In genomic region chr17:1515640-1516402, GRCh38 we compare ENCODE assay signal across 1 cellular context.
TF ChIP-seq lines count a peak whose summit lies in the region.

No MANE protein-coding gene starts in this region.

TF ChIP-seq in GM12878, 131 proteins besides CTCF, POLR2A, EP300 and RAD21:
- TF ChIP-seq TCF12 (IDR thresholded peaks at IDR 0.05; ENCODE audit: low read depth, low read length) (no peak), HDAC2 (IDR thresholded peaks at IDR 0.05) (peak; percentile 73; the same call in 1 of the 2 replicates), MTA2 (IDR thresholded peaks at IDR 0.05; ENCODE audit: low read depth) (no peak), ZBTB33 (IDR thresholded peaks at IDR 0.05) (no peak), SRF (IDR thresholded peaks at IDR 0.05; ENCODE audit: low read depth in 2 of 2, low read length in 2 of 2) (no peak), NFIC (IDR thresholded peaks at IDR 0.05; ENCODE audit: low read depth, low read length) (no peak), RAD51 (IDR thresholded peaks at IDR 0.05) (no peak), RELB (IDR thresholded peaks at IDR 0.05; ENCODE audit: low read depth) (peak; percentile 45; the same call in 1 of the 2 replicates), SREBF1 (IDR thresholded peaks at IDR 0.05; ENCODE audit: low read length) (no peak), ZNF384 (IDR thresholded peaks at IDR 0.05; ENCODE audit: borderline replicate concordance, low read depth, low read length) (no peak), SMC3 (IDR thresholded peaks at IDR 0.05; ENCODE audit: borderline replicate concordance, low read length) (peak; percentile 90), FOXK2 (IDR thresholded peaks at IDR 0.05) (peak; percentile 45), JUNB (IDR thresholded peaks at IDR 0.05) (no peak), BCLAF1 (IDR thresholded peaks at IDR 0.05) (no peak), ESRRA (IDR thresholded peaks at IDR 0.05; ENCODE audit: low read length) (no peak), YY1 (IDR thresholded peaks at IDR 0.05; ENCODE audit: low read depth, low read length) (0 out of 2 replicates have a peak, but pooled peaks have one; percentile 28), NR2C2 (IDR thresholded peaks at IDR 0.05; ENCODE audit: borderline replicate concordance, control insufficient read depth, insufficient read length, low read depth) (no peak), POU2F2 (IDR thresholded peaks at IDR 0.05; ENCODE audit: borderline replicate concordance, low read depth, low read length) (peak; percentile 33; the same call in 1 of the 3 replicates), LARP7 (IDR thresholded peaks at IDR 0.05) (0 out of 2 replicates have a peak, but pooled peaks have one; percentile 57), RUNX3 (IDR thresholded peaks at IDR 0.05; ENCODE audit: low read length) (peak; percentile 47; the same call in 1 of the 2 replicates), SIN3A (IDR thresholded peaks at IDR 0.05; ENCODE audit: low read depth, low read length) (no peak; the same call in 1 of the 2 replicates), IKZF2 (IDR thresholded peaks at IDR 0.05) (0 out of 4 replicates have a peak, but pooled peaks of 1 of the 2 experiments have one; percentile 7), STAT1 (conservative IDR thresholded peaks at IDR 0.05) (no peak), GABPA (IDR thresholded peaks at IDR 0.05; ENCODE audit: low read depth) (no peak), PRDM15 (CRISPR knock-in tag; IDR thresholded peaks at IDR 0.05) (no peak), NBN (IDR thresholded peaks at IDR 0.05) (0 out of 2 replicates have a peak, but pooled peaks have one; percentile 47), ATF7 (IDR thresholded peaks at IDR 0.05; ENCODE audit: low read depth) (no peak), IKZF1 (conservative IDR thresholded peaks at IDR 0.05) (no peak)
- TF ChIP-seq, protein P1, sequence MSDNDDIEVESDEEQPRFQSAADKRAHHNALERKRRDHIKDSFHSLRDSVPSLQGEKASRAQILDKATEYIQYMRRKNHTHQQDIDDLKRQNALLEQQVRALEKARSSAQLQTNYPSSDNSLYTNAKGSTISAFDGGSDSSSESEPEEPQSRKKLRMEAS (IDR thresholded peaks at IDR 0.05; ENCODE audit: low read depth, low read length), result 0 out of 2 replicates have a peak, but pooled peaks have one; percentile 22
- TF ChIP-seq, protein P2, sequence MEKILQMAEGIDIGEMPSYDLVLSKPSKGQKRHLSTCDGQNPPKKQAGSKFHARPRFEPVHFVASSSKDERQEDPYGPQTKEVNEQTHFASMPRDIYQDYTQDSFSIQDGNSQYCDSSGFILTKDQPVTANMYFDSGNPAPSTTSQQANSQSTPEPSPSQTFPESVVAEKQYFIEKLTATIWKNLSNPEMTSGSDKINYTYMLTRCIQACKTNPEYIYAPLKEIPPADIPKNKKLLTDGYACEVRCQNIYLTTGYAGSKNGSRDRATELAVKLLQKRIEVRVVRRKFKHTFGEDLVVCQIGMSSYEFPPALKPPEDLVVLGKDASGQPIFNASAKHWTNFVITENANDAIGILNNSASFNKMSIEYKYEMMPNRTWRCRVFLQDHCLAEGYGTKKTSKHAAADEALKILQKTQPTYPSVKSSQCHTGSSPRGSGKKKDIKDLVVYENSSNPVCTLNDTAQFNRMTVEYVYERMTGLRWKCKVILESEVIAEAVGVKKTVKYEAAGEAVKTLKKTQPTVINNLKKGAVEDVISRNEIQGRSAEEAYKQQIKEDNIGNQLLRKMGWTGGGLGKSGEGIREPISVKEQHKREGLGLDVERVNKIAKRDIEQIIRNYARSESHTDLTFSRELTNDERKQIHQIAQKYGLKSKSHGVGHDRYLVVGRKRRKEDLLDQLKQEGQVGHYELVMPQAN (conservative IDR thresholded peaks at IDR 0.05), result no peak
- TF ChIP-seq, protein P3, sequence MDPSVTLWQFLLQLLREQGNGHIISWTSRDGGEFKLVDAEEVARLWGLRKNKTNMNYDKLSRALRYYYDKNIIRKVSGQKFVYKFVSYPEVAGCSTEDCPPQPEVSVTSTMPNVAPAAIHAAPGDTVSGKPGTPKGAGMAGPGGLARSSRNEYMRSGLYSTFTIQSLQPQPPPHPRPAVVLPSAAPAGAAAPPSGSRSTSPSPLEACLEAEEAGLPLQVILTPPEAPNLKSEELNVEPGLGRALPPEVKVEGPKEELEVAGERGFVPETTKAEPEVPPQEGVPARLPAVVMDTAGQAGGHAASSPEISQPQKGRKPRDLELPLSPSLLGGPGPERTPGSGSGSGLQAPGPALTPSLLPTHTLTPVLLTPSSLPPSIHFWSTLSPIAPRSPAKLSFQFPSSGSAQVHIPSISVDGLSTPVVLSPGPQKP (IDR thresholded peaks at IDR 0.05; ENCODE audit: low read depth, low read length), result 0 out of 2 replicates have a peak, but pooled peaks have one; percentile 45
- TF ChIP-seq, protein P4, sequence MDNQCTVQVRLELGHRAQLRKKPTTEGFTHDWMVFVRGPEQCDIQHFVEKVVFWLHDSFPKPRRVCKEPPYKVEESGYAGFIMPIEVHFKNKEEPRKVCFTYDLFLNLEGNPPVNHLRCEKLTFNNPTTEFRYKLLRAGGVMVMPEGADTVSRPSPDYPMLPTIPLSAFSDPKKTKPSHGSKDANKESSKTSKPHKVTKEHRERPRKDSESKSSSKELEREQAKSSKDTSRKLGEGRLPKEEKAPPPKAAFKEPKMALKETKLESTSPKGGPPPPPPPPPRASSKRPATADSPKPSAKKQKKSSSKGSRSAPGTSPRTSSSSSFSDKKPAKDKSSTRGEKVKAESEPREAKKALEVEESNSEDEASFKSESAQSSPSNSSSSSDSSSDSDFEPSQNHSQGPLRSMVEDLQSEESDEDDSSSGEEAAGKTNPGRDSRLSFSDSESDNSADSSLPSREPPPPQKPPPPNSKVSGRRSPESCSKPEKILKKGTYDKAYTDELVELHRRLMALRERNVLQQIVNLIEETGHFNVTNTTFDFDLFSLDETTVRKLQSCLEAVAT (IDR thresholded peaks at IDR 0.05), result peak; percentile 74
- TF ChIP-seq, protein P5, sequence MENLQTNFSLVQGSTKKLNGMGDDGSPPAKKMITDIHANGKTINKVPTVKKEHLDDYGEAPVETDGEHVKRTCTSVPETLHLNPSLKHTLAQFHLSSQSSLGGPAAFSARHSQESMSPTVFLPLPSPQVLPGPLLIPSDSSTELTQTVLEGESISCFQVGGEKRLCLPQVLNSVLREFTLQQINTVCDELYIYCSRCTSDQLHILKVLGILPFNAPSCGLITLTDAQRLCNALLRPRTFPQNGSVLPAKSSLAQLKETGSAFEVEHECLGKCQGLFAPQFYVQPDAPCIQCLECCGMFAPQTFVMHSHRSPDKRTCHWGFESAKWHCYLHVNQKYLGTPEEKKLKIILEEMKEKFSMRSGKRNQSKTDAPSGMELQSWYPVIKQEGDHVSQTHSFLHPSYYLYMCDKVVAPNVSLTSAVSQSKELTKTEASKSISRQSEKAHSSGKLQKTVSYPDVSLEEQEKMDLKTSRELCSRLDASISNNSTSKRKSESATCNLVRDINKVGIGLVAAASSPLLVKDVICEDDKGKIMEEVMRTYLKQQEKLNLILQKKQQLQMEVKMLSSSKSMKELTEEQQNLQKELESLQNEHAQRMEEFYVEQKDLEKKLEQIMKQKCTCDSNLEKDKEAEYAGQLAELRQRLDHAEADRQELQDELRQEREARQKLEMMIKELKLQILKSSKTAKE (IDR thresholded peaks at IDR 0.05; ENCODE audit: low read depth, poor library complexity, severe bottlenecking), result peak; percentile 68
- TF ChIP-seq, protein P6, sequence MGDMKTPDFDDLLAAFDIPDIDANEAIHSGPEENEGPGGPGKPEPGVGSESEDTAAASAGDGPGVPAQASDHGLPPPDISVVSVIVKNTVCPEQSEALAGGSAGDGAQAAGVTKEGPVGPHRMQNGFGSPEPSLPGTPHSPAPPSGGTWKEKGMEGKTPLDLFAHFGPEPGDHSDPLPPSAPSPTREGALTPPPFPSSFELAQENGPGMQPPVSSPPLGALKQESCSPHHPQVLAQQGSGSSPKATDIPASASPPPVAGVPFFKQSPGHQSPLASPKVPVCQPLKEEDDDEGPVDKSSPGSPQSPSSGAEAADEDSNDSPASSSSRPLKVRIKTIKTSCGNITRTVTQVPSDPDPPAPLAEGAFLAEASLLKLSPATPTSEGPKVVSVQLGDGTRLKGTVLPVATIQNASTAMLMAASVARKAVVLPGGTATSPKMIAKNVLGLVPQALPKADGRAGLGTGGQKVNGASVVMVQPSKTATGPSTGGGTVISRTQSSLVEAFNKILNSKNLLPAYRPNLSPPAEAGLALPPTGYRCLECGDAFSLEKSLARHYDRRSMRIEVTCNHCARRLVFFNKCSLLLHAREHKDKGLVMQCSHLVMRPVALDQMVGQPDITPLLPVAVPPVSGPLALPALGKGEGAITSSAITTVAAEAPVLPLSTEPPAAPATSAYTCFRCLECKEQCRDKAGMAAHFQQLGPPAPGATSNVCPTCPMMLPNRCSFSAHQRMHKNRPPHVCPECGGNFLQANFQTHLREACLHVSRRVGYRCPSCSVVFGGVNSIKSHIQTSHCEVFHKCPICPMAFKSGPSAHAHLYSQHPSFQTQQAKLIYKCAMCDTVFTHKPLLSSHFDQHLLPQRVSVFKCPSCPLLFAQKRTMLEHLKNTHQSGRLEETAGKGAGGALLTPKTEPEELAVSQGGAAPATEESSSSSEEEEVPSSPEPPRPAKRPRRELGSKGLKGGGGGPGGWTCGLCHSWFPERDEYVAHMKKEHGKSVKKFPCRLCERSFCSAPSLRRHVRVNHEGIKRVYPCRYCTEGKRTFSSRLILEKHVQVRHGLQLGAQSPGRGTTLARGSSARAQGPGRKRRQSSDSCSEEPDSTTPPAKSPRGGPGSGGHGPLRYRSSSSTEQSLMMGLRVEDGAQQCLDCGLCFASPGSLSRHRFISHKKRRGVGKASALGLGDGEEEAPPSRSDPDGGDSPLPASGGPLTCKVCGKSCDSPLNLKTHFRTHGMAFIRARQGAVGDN (IDR thresholded peaks at IDR 0.05), result no peak; the same call in 1 of the 2 replicates
TF ChIP-seq in GM12878: peak in this region for 14.
